Comparison of ENCODE assay signal across 1 cellular context in the genomic region with DNA sequence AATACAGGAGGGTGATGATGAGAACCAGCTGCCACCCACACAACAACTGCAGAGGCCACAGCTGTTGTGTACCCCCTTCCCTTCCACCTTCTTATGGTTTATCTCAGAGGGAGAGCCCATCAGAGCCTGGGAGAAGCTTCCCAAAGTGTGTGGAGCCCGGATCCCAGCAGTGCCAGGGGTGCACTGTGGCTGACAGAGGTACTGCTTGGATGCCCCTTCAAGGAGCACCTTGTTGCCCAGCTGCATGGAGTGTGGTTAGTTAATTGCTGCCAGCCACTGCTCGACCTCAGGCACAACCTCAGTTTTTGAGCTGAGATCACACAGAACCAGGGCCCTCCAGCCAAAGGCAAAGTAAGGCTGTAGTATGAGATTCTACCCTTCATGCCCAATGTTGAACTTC.
TF ChIP-seq lines count a peak whose summit lies in the region.

No MANE protein-coding gene starts in this region.

TF ChIP-seq in GM23338, 12 proteins besides CTCF, POLR2A, EP300 and RAD21 (continued from another document):
- TF ChIP-seq, protein P1, sequence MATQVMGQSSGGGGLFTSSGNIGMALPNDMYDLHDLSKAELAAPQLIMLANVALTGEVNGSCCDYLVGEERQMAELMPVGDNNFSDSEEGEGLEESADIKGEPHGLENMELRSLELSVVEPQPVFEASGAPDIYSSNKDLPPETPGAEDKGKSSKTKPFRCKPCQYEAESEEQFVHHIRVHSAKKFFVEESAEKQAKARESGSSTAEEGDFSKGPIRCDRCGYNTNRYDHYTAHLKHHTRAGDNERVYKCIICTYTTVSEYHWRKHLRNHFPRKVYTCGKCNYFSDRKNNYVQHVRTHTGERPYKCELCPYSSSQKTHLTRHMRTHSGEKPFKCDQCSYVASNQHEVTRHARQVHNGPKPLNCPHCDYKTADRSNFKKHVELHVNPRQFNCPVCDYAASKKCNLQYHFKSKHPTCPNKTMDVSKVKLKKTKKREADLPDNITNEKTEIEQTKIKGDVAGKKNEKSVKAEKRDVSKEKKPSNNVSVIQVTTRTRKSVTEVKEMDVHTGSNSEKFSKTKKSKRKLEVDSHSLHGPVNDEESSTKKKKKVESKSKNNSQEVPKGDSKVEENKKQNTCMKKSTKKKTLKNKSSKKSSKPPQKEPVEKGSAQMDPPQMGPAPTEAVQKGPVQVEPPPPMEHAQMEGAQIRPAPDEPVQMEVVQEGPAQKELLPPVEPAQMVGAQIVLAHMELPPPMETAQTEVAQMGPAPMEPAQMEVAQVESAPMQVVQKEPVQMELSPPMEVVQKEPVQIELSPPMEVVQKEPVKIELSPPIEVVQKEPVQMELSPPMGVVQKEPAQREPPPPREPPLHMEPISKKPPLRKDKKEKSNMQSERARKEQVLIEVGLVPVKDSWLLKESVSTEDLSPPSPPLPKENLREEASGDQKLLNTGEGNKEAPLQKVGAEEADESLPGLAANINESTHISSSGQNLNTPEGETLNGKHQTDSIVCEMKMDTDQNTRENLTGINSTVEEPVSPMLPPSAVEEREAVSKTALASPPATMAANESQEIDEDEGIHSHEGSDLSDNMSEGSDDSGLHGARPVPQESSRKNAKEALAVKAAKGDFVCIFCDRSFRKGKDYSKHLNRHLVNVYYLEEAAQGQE (IDR thresholded peaks at IDR 0.05; ENCODE audit: unreplicated experiment) = no peak
- no peak for TF ChIP-seq NANOG (IDR thresholded peaks at IDR 0.05; ENCODE audit: borderline replicate concordance)
